In the genomic region with DNA sequence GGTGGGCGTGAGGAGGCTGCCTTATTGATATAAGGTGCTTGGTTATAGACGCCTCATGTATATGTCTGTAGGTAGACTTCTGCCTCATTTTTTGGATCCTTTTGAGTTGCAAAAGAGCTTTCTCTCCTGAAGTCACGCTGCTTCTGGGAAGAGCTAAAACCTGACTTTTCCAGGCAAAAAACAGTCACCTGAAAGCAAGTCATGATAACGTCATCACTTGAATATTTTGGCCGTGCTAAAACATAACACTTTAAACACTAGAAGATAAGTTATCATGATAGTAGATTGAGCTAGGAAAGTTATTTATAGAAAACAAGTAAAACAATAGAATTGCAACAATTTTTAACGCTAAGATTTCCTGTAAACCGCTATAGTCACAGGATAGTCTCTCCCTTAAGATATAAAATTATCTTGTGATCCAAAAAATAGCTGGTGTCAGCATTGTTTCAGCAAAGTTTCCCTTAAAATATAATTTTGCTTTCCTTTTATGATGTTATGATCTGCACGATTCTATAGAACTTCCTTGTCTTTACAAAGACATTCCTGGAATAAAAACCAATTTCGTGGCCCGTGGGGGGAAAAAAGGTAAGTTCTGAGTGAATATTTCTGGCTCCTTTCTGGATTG, we compare ENCODE assay signal across 29 cellular contexts.
"Had no signal": no experiment of that assay in that cellular context is flagged by ENCODE, and none has a peak within 500 bp of the region (broad histone marks: within the 10 kb centered on the region; RNA-seq: fewer than 3 reads in every experiment).

No MANE protein-coding gene starts in this region.

- ATAC-seq: effector memory CD8-positive, alpha-beta T cell; left colon; left ventricle myocardium superior; lower lobe of right lung; natural killer cell treated with Interleukin-12 subunit alpha and Interleukin-12 subunit beta and Interleukin-15 and Interleukin-18, amount 100 ng/mL, for 72 hours; sciatic nerve; stimulated activated naive CD8-positive, alpha-beta T cell treated with anti-CD3 and anti-CD28 coated beads, Interleukin-15, amount 100 ng/mL, for 72 hours had no signal

- H3K79me2 ChIP-seq: parathyroid adenoma had no signal

- H3K9me3 ChIP-seq: esophagus squamous epithelium, lower lobe of right lung, suprapubic skin, transverse colon, vagina had no signal

- H3K4me1 ChIP-seq: esophagus squamous epithelium, lower lobe of right lung, parathyroid adenoma, suprapubic skin, transverse colon, vagina had no signal

- H3K36me3 ChIP-seq: esophagus squamous epithelium, lower lobe of right lung, suprapubic skin, transverse colon, vagina had no signal

- H3K27ac ChIP-seq: coronary artery, esophagus squamous epithelium, lower lobe of right lung, parathyroid adenoma, suprapubic skin, transverse colon, vagina had no signal

- H3K4me1 Mint-ChIP-seq: immature natural killer cell; naive B cell; stimulated activated naive CD8-positive, alpha-beta T cell treated with anti-CD3 and anti-CD28 coated beads, Interleukin-15, amount 100 ng/mL, for 72 hours had no signal

- H3K27me3 ChIP-seq: esophagus squamous epithelium, suprapubic skin, transverse colon, vagina had no signal

- DNase-seq: effector memory CD8-positive, alpha-beta T cell; erythroblast; esophagus squamous epithelium; hypothalamus; immature natural killer cell; islet precursor cell; kidney glomerular epithelial cell; left colon; left ventricle myocardium superior; lower lobe of right lung; naive B cell; stimulated activated CD4-positive, alpha-beta T cell treated with anti-CD3 and anti-CD28 coated beads, Interleukin-12 subunit alpha, Interleukin-12 subunit beta, amount 100 ng/mL, for 4 hours; stimulated activated CD4-positive, alpha-beta T cell treated with anti-CD3 and anti-CD28 coated beads, Interleukin-1b, Interleukin-23, amount 100 ng/mL, for 48 hours; stimulated activated CD4-positive, alpha-beta T cell treated with anti-CD3 and anti-CD28 coated beads, Interleukin-4, amount 100 ng/mL, for 1 hour; stimulated activated CD8-positive, alpha-beta memory T cell treated with anti-CD3 and anti-CD28 coated beads, Interleukin-4, amount 100 ng/mL, for 48 hours; stimulated activated naive CD4-positive, alpha-beta T cell; stimulated activated naive CD8-positive, alpha-beta T cell treated with anti-CD3 and anti-CD28 coated beads, Interleukin-15, amount 100 ng/mL, for 72 hours; transverse colon had no signal

- H3K4me3 Mint-ChIP-seq: effector memory CD8-positive, alpha-beta T cell; immature natural killer cell; naive B cell; natural killer cell treated with Interleukin-12 subunit alpha and Interleukin-12 subunit beta and Interleukin-15 and Interleukin-18, amount 100 ng/mL, for 72 hours; neural crest cell; stimulated activated naive CD8-positive, alpha-beta T cell treated with anti-CD3 and anti-CD28 coated beads, Interleukin-15, amount 100 ng/mL, for 72 hours had no signal

- H3K4me3 ChIP-seq: coronary artery, esophagus squamous epithelium, lower lobe of right lung, smooth muscle cell, suprapubic skin, transverse colon, vagina had no signal

- H3K9me3 Mint-ChIP-seq: effector memory CD8-positive, alpha-beta T cell; immature natural killer cell; natural killer cell treated with Interleukin-12 subunit alpha and Interleukin-12 subunit beta and Interleukin-15 and Interleukin-18, amount 100 ng/mL, for 72 hours; neural crest cell; stimulated activated naive CD8-positive, alpha-beta T cell treated with anti-CD3 and anti-CD28 coated beads, Interleukin-15, amount 100 ng/mL, for 72 hours had no signal

- H3K27ac Mint-ChIP-seq: effector memory CD8-positive, alpha-beta T cell; immature natural killer cell; natural killer cell treated with Interleukin-12 subunit alpha and Interleukin-12 subunit beta and Interleukin-15 and Interleukin-18, amount 100 ng/mL, for 72 hours; progenitor cell of endocrine pancreas; stimulated activated naive CD8-positive, alpha-beta T cell treated with anti-CD3 and anti-CD28 coated beads, Interleukin-15, amount 100 ng/mL, for 72 hours had no signal

- FAIRE-seq: endometrium, frontal cortex had no signal

- H2AFZ ChIP-seq: parathyroid adenoma had no signal

- H3K4me2 ChIP-seq: smooth muscle cell had no signal

- H3K36me3 Mint-ChIP-seq: immature natural killer cell; naive B cell; natural killer cell treated with Interleukin-12 subunit alpha and Interleukin-12 subunit beta and Interleukin-15 and Interleukin-18, amount 100 ng/mL, for 72 hours had no signal

- H3K9ac ChIP-seq: parathyroid adenoma had no signal
